ENCODE assay signal across 21 cellular contexts in genomic region chr5:5883116-5883515, GRCh38.
DNase-seq lines count a peak whose midpoint lies in the region; TF ChIP-seq lines count a peak whose summit lies in the region.
"Had no signal": no experiment of that assay in that cellular context is flagged by ENCODE, and none has a peak within 500 bp of the region (broad histone marks: within the 10 kb centered on the region; RNA-seq: fewer than 3 reads in every experiment).

No MANE protein-coding gene starts in this region.

- TF ChIP-seq CTCF in left ventricle myocardium inferior (IDR thresholded peaks at IDR 0.05; ENCODE audit: borderline replicate concordance): no peak

- H3K36me3 ChIP-seq in left ventricle myocardium inferior: no peaks in the 10 kb centered on the region
- H3K36me3 ChIP-seq: BE2C, BLaER1 had no signal

- no peak overlapping the region for H3K27ac ChIP-seq in left ventricle myocardium inferior (replicated peaks)
- H3K27ac ChIP-seq: BLaER1 had no signal

- H3K4me3 ChIP-seq in left ventricle myocardium inferior: no peak overlapping the region
- H3K4me3 ChIP-seq: BLaER1 had no signal

- DNase-seq in SK-MEL-5 (ENCODE audit: low read depth, low spot score) (peak; percentile 20), cerebellum (ENCODE audit: low spot score) (peak; percentile 71), inferior parietal cortex (ENCODE audit: extremely low spot score) (peak; percentile 17), left ventricle myocardium inferior (no peak), head of caudate nucleus (no peak)
- DNase-seq in activated CD8-positive, alpha-beta memory T cell treated with anti-CD3 and anti-CD28 coated beads for 24 hours: no peak
- DNase-seq: 8988T; ACHN; BE2C; CD4-positive, alpha-beta memory T cell; CD4-positive, CD25-positive, alpha-beta regulatory T cell; CD8-positive, alpha-beta memory T cell; COR-L47; DMS 273 treated with DMSO at 0.1 percent for 48 hours; DMS153; DMS53; DMS79; DND-41; EL; GF-D8 had no signal

- H3K9me3 ChIP-seq in left ventricle myocardium inferior (replicated peaks): no peaks in the 10 kb centered on the region
- H3K9me3 ChIP-seq: BE2C, BLaER1 had no signal

- in situ Hi-C loops in SK-MEL-5 (cut with HindIII; ENCODE audit: low pct_unique_long_range_greater_than_20kb, low sequenced_read_pairs): no loop called here

- no peaks in the 10 kb centered on the region for H3K4me1 ChIP-seq in left ventricle myocardium inferior
- H3K4me1 ChIP-seq: BE2C had no signal

- intact Hi-C loops in left ventricle myocardium inferior (cut with micrococcal nuclease) (no loop called here), head of caudate nucleus (cut with DNase I) (no loop called here)

- H3K27me3 ChIP-seq in left ventricle myocardium inferior (ENCODE audit: low read depth): peaks cover 51% of the 10 kb centered on the region
- H3K27me3 ChIP-seq: BE2C, BLaER1 had no signal

Comparison
In these comparisons a context has a peak if more than half of its experiments do, and no peak if none do; other contexts are left out.
1. DNase-seq: peak in SK-MEL-5 (single experiment), cerebellum (single experiment) and inferior parietal cortex (single experiment); none in left ventricle myocardium inferior (single experiment), activated CD8-positive, alpha-beta memory T cell treated with anti-CD3 and anti-CD28 coated beads for 24 hours (single experiment) and head of caudate nucleus (0 of 42).